ENCODE assay signal across 8 cellular contexts in the genomic region with DNA sequence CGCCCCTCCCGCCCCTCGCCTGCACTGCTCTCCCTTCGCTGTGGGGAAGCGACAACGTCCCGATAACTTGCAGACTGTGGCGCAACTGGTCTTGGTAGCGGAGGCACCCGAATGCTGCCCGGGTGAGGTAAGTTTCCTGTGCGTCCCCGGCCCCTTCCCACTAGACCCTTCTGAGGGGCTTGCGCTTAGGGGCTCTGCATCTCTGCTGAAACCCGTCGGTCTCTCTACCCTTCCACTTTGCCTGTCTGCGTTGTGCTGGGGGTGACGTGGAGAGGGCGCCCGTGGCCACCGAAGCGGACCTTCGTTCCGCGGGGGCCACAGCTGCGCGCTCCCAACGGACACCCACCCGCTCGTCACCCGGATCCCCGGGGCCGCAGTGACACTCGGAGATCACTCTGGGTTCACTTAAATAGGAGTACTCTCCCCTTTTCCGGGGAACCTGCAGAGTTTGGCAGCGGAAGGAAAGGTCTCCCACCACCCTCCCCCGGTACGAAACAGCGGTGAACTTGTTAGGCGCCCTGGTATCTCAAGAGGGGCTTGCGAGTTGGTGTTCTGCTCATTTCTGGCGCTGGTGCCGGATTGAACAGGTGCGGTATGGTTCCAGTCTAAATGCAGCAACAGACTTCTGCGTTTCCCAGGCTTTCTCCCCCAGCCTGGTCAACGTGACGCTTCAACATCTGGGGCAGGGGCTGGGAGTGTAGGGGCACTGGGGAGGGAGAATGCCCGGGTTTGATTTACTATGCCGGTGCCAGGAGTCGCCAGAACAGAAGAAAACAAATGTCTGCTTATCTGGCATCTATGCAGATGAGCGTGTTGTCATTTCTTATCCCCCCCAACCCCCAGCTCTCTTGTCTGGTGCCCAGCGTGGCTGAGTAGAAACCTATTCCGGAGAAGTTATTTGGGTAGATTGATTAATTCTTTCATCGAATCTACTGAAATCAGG. TPM values are rescaled to one million over a fixed set of nuclear protein-coding genes. Genes with fewer than 3 reads are reported as not detected.
DNase-seq lines count a peak whose midpoint lies in the region; ATAC-seq, FAIRE-seq and TF ChIP-seq lines count a peak whose summit lies in the region.

No MANE protein-coding gene starts in this region.

- in situ Hi-C loops in HepG2 (cut with HindIII; ENCODE audit: extremely low pct_ligation_motif_present, low pct_unique_long_range_greater_than_20kb): loop anchor here (5.0 to 10.0 kb wide), 3 partner anchors 76 to 299 kb away; a partner anchor contains a TSS

- WGBS in HepG2 (ENCODE audit: low lambda C conversion rate): 0% methylated on average over 19 of the region's 54 CpGs

- no peaks in the 10 kb centered on the region for H3K9me3 ChIP-seq in HEK293 (ENCODE audit: control insufficient read depth, insufficient read depth, low read depth, low read length)
- no peaks in the 10 kb centered on the region for H3K9me3 ChIP-seq in HepG2 (ENCODE audit: low read length)
- H3K9me3 ChIP-seq in BE2C: no peaks in the 10 kb centered on the region

- CTCF ChIA-PET in HEK293 (lab: Yijun Ruan, JAX): no interaction called here
- CTCF ChIA-PET in HepG2 (lab: Yijun Ruan, JAX; ENCODE audit: low intra/inter-chr PET ratio, low total read pairs): interaction anchor here (1.4 to 1.5 kb wide), 2 partner anchors 20 to 139 kb away, joined by 3 read pairs; no protein-coding TSS in a partner anchor

- POLR2A ChIA-PET in HEK293 (lab: Yijun Ruan, JAX) (no interaction called here), HepG2 (lab: Yijun Ruan, JAX) (interaction anchor here (0.7 to 3.9 kb wide), 6 partner anchors 20 to 74 kb away, joined by 3 to 33 read pairs (median 16); a partner anchor contains a TSS)

- TF ChIP-seq POLR2A in GM12892 (IDR thresholded peaks at IDR 0.05; ENCODE audit: low read depth, low read length) (no peak), HepG2 (IDR thresholded peaks at IDR 0.05; ENCODE audit: insufficient read depth in 1 of 2, low read depth in 2 of 2, low read length in 2 of 2) (no peak)

- H3K4me1 ChIP-seq in HEK293 (ENCODE audit: control insufficient read depth, insufficient read depth, low read length) (no peaks in the 10 kb centered on the region), HepG2 (ENCODE audit: insufficient read depth, low read length) (peaks cover 72% of the 10 kb centered on the region), BE2C (no peaks in the 10 kb centered on the region)

- H3K9ac ChIP-seq in HepG2 (ENCODE audit: insufficient read depth, low read depth, low read length): peak overlapping the region; percentile 86

- no peaks in the 10 kb centered on the region for H4K20me1 ChIP-seq in HepG2 (ENCODE audit: insufficient read depth, low read length)

- H3K27ac ChIP-seq in HEK293 (ENCODE audit: extremely low read depth, low read depth, low read length) (no peak overlapping the region; the same call in 1 of the 2 replicates), HepG2 (ENCODE audit: extremely low read length, insufficient read depth, low read length) (peak overlapping the region; percentile 68)

- peak overlapping the region; percentile 78 for H3K4me2 ChIP-seq in HepG2 (ENCODE audit: low read depth, low read length)

- H3K4me3 ChIP-seq in HEK293 (ENCODE audit: low read depth, low read length) (peak overlapping the region; percentile 67), bronchial epithelial cell (ENCODE audit: low read depth, low read length) (peak overlapping the region; percentile 43), HepG2 (replicated peaks in 1 of 3; ENCODE audit: insufficient read depth in 1 of 3, low read depth in 2 of 3, low read length in 3 of 3) (peak overlapping the region; percentile 87 to 89 (median 88)), BE2C (ENCODE audit: low read depth, low read length) (no peak overlapping the region)

- H3K27me3 ChIP-seq in bronchial epithelial cell (ENCODE audit: control insufficient read depth, insufficient read depth, low read length) (peaks cover 22% of the 10 kb centered on the region), HepG2 (ENCODE audit: control insufficient read depth in 1 of 2, insufficient read depth in 2 of 2, low read length in 2 of 2) (no peaks in the 10 kb centered on the region; a peak in 1 of 5 replicates), BE2C (peaks cover 57% of the 10 kb centered on the region)

- peak; percentile 49 for ATAC-seq in HepG2

- TF ChIP-seq CTCF in HEK293 (tag by site-specific recombination; IDR thresholded peaks at IDR 0.05): 0 out of 2 replicates have a peak, but pooled peaks have one; percentile 13
- no peak for TF ChIP-seq CTCF in bronchial epithelial cell (IDR thresholded peaks at IDR 0.05; ENCODE audit: insufficient read depth, low read length, severe bottlenecking)
- TF ChIP-seq CTCF in HepG2 (CRISPR knock-in tag; IDR thresholded peaks at IDR 0.05): peak; percentile 75
- no peak for TF ChIP-seq CTCF in BE2C (IDR thresholded peaks at IDR 0.05; ENCODE audit: low read depth, low read length)

- no peak for FAIRE-seq in GM12892 (lab: Jason Lieb, UNC)
- FAIRE-seq in bronchial epithelial cell (lab: Jason Lieb, UNC): no peak
- no peak for FAIRE-seq in HepG2 (lab: Jason Lieb, UNC)

- TF ChIP-seq RAD21 in HepG2 (CRISPR knock-in tag; IDR thresholded peaks at IDR 0.05): peak; percentile 57; the same call in 1 of the 2 replicates

- H3K36me3 ChIP-seq in HEK293 (ENCODE audit: control insufficient read depth in 2 of 2, insufficient read depth in 1 of 2, low read length in 2 of 2): no peaks in the 10 kb centered on the region
- no peaks in the 10 kb centered on the region for H3K36me3 ChIP-seq in bronchial epithelial cell (ENCODE audit: control insufficient read depth, insufficient read depth, low read length)
- no peaks in the 10 kb centered on the region for H3K36me3 ChIP-seq in HepG2 (replicated peaks in 1 of 2; ENCODE audit: control insufficient read depth in 1 of 2, insufficient read depth in 2 of 2, low read length in 2 of 2)
- H3K36me3 ChIP-seq in BE2C: no peaks in the 10 kb centered on the region

- H2AFZ ChIP-seq in HepG2 (ENCODE audit: low read length): no peak overlapping the region

- TSS peak; percentile 53 for BruUV-seq in HepG2 (replicated peaks; lab: Mats Ljungman, UMichigan)

- DNase-seq in GM12892 (ENCODE audit: insufficient read length) (peak; percentile 32), NCI-H526 (lab: John Stamatoyannopoulos, UW) (peak; percentile 18 to 69), bronchial epithelial cell (ENCODE audit: low read depth) (no peak), HepG2 (ENCODE audit: low spot score) (peak; percentile 46), superior temporal gyrus (ENCODE audit: extremely low spot score) (peak; percentile 25), BE2C (no peak)
- DNase-seq in central memory CD4-positive, alpha-beta T cell: no peak

- peaks cover 53% of the 10 kb centered on the region for H3K79me2 ChIP-seq in HepG2 (ENCODE audit: insufficient read depth, low read length)

- TF ChIP-seq EP300 in HepG2 (IDR thresholded peaks at IDR 0.05; ENCODE audit: low read depth in 2 of 2, low read length in 2 of 2): no peak
- TF ChIP-seq EP300 in HepG2 (CRISPR knock-in tag; IDR thresholded peaks at IDR 0.05; ENCODE audit: borderline replicate concordance): no peak

- intact Hi-C loops in HepG2 (cut with micrococcal nuclease; ENCODE audit: unreplicated experiment): loop anchor here (1.0 to 10.0 kb wide), 3 partner anchors 74 to 319 kb away; a partner anchor contains a TSS

TF ChIP-seq in HEK293, 187 proteins besides CTCF, POLR2A, EP300 and RAD21 (continues in another document):
- TF ChIP-seq SETDB1 (IDR thresholded peaks at IDR 0.05; ENCODE audit: insufficient read length, low read length) (no peak), ZNF548 (tag by site-specific recombination; IDR thresholded peaks at IDR 0.05) (no peak), ZFP37 (tag by site-specific recombination; IDR thresholded peaks at IDR 0.05) (no peak)

TF ChIP-seq in HepG2, 621 proteins besides CTCF, POLR2A, EP300 and RAD21 (continues in another document):
- TF ChIP-seq, protein P1, sequence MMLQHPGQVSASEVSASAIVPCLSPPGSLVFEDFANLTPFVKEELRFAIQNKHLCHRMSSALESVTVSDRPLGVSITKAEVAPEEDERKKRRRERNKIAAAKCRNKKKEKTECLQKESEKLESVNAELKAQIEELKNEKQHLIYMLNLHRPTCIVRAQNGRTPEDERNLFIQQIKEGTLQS (CRISPR knock-in tag; IDR thresholded peaks at IDR 0.05): peak; percentile 11; the same call in 1 of the 2 replicates
- TF ChIP-seq HNRNPL (IDR thresholded peaks at IDR 0.05; ENCODE audit: low read depth, low read length) (no peak), FLYWCH1 (CRISPR knock-in tag; IDR thresholded peaks at IDR 0.05) (no peak), ZNF724P (CRISPR knock-in tag; IDR thresholded peaks at IDR 0.05; ENCODE audit: borderline replicate concordance) (no peak; the same call in 1 of the 2 replicates)

RNA-seq across cellular contexts. Expression of a gene that starts 0.9 kb away (rescaled TPM):
- polyA plus RNA-seq in GM12892 (2012; ENCODE audit: missing spikeins): 12.6 TPM
- 2.9 and 5.9 TPM in 2 replicates for total RNA-seq in bronchial epithelial cell
- 15.8 and 20.9 TPM in 2 replicates for total RNA-seq in HepG2 (2016; rRNA removed; fragmentation: Illumina TruSeq; extraction: Trizol)
- total RNA-seq in HepG2 (2016; cell fraction: cytosol; rRNA removed; fragmentation: Illumina TruSeq; extraction: Trizol; ENCODE audit: low read depth): 4.8 and 6.0 TPM in 2 replicates
- 14.6 and 19.9 TPM in 2 replicates for total RNA-seq in HepG2 (2016; cell fraction: insoluble cytoplasmic fraction; rRNA removed; fragmentation: Illumina TruSeq; extraction: Trizol)
- 15.0 and 15.8 TPM in 2 replicates for total RNA-seq in HepG2 (2016; cell fraction: membrane; rRNA removed; fragmentation: Illumina TruSeq; extraction: Trizol)
- 22.1 and 23.7 TPM in 2 replicates for total RNA-seq in HepG2 (2016; cell fraction: nucleus; rRNA removed; fragmentation: Illumina TruSeq; extraction: Trizol)
- polyA plus RNA-seq in HepG2 (2011; rRNA removed): 12.5 and 17.5 TPM in 2 replicates
- polyA plus RNA-seq in HepG2 (2011; cell fraction: cytosol; rRNA removed): 8.8 and 10.8 TPM in 2 replicates
- 7.1 and 7.2 TPM in 2 replicates for polyA plus RNA-seq in HepG2 (2011; cell fraction: nucleus; rRNA removed)
- 10.5 and 11.6 TPM in 2 replicates for polyA plus RNA-seq in HepG2 (2012)
- polyA plus RNA-seq in HepG2 (2016; cell fraction: cytosol; fragmentation: Illumina TruSeq; extraction: Trizol; ENCODE audit: low read depth): 4.0 and 4.9 TPM in 2 replicates
- 22.2 and 24.8 TPM in 2 replicates for polyA plus RNA-seq in HepG2 (2016; cell fraction: insoluble cytoplasmic fraction; fragmentation: Illumina TruSeq; extraction: Trizol; ENCODE audit: low read depth)
- 11.2 and 13.2 TPM in 2 replicates for polyA plus RNA-seq in HepG2 (2016; cell fraction: membrane; fragmentation: Illumina TruSeq; extraction: Trizol; ENCODE audit: low read depth)
- 11.5 and 12.3 TPM in 2 replicates for polyA plus RNA-seq in HepG2 (2016; cell fraction: nucleus; fragmentation: Illumina TruSeq; extraction: Trizol; ENCODE audit: insufficient read depth, low read depth)
- polyA minus RNA-seq in HepG2 (2011; rRNA and poly(A)+ RNA removed; ENCODE audit: low replicate concordance): 0.12 and 25.9 TPM in 2 replicates
- polyA minus RNA-seq in HepG2 (2011; cell fraction: cytosol; rRNA and poly(A)+ RNA removed): 11.4 and 11.6 TPM in 2 replicates
- 72.0 and 77.6 TPM in 2 replicates for polyA minus RNA-seq in HepG2 (2011; cell fraction: nucleus; rRNA and poly(A)+ RNA removed)
- not detected for polyA plus RNA-seq in BE2C (2012; ENCODE audit: insufficient read depth, insufficient read length, low read depth)

Comparison
In these comparisons a context has a peak if more than half of its experiments do, and no peak if none do; other contexts are left out.
1. DNase-seq: peak in GM12892 (single experiment), NCI-H526 (2 of 2), HepG2 (single experiment) and superior temporal gyrus (single experiment); none in bronchial epithelial cell (single experiment), central memory CD4-positive, alpha-beta T cell (single experiment) and BE2C (single experiment).
2. CTCF ChIP-seq: peak in HEK293 (single experiment) and HepG2 (single experiment); none in bronchial epithelial cell (single experiment) and BE2C (single experiment).